ENCODE assay signal across 9 cellular contexts in genomic region chr9:136328622-136329041, GRCh38. TPM values are rescaled to one million over a fixed set of nuclear protein-coding genes. Genes with fewer than 3 reads are reported as not detected.
DNase-seq lines count a peak whose midpoint lies in the region; ATAC-seq and TF ChIP-seq lines count a peak whose summit lies in the region.
"Had no signal": no experiment of that assay in that cellular context is flagged by ENCODE, and none has a peak within 500 bp of the region (broad histone marks: within the 10 kb centered on the region; RNA-seq: fewer than 3 reads in every experiment).

No MANE protein-coding gene starts in this region.

- no peak for DNase-seq in HCT116 (ENCODE audit: low read depth, low spot score)
- no peak for DNase-seq in activated naive CD8-positive, alpha-beta T cell treated with anti-CD3 and anti-CD28 coated beads for 36 hours
- DNase-seq in right cardiac atrium: peak; percentile 72 to 87 (median 81)
- DNase-seq in spleen: no peak
- DNase-seq in effector CD4-positive, alpha-beta T cell: no peak
- DNase-seq in midbrain (lab: John Stamatoyannopoulos, UW): no peak

- H3K36me3 ChIP-seq in HCT116 (ENCODE audit: control insufficient read depth in 1 of 2, insufficient read depth in 2 of 2, low read length in 2 of 2): no peaks in the 10 kb centered on the region
- H3K36me3 ChIP-seq in spleen: no peaks in the 10 kb centered on the region

- CTCF ChIA-PET in HCT116 (lab: Charles Lee): interaction anchor here (1.0 kb wide), 1 partner anchor 11 kb away, joined by 3 read pairs; no protein-coding TSS in a partner anchor

- peak overlapping the region; percentile 63 for H3K4me3 Mint-ChIP-seq in activated naive CD8-positive, alpha-beta T cell treated with anti-CD3 and anti-CD28 coated beads for 36 hours

- H3K27ac Mint-ChIP-seq in activated naive CD8-positive, alpha-beta T cell treated with anti-CD3 and anti-CD28 coated beads for 36 hours: no peak overlapping the region

- no peak for TF ChIP-seq RAD21 in HCT116 (IDR thresholded peaks at IDR 0.05; ENCODE audit: low read depth)

- TF ChIP-seq POLR2A in HCT116 (IDR thresholded peaks at IDR 0.05; ENCODE audit: borderline replicate concordance, extremely low read depth, insufficient read depth, insufficient read length) (no peak), spleen (IDR thresholded peaks at IDR 0.05) (no peak)

- RAD21 ChIA-PET in HCT116 (lab: Charles Lee; ENCODE audit: low non-redundant PET in 1 of 2, low total read pairs in 2 of 2, uncharacterized antibody in 2 of 2, unreplicated experiment in 2 of 2): no interaction called here

- H3K4me2 ChIP-seq in HCT116 (ENCODE audit: low read length): peak overlapping the region; percentile 98

- no peaks in the 10 kb centered on the region for H4K20me1 ChIP-seq in HCT116 (ENCODE audit: insufficient read depth)

- H3K9me2 ChIP-seq in HCT116 (ENCODE audit: insufficient read depth): no peaks in the 10 kb centered on the region

- peak overlapping the region; percentile 71 to 76 for H3K4me3 ChIP-seq in HCT116 (replicated peaks in 1 of 2; ENCODE audit: low read depth in 1 of 2, low read length in 2 of 2)
- H3K4me3 ChIP-seq in right cardiac atrium (ENCODE audit: low read length): peak overlapping the region; percentile 77
- peak overlapping the region in 7 of 8 donors; percentile 31 to 75 (median 47) for H3K4me3 ChIP-seq in spleen

- no TSS peak for BruUV-seq in HCT116 (replicated peaks; lab: Mats Ljungman, UMichigan)

- H3K9me3 Mint-ChIP-seq in activated naive CD8-positive, alpha-beta T cell treated with anti-CD3 and anti-CD28 coated beads for 36 hours: no peaks in the 10 kb centered on the region

- H3K79me2 ChIP-seq in HCT116 (ENCODE audit: insufficient read depth, low read length): peaks cover 20% of the 10 kb centered on the region; the same call in 1 of the 2 replicates

- peaks cover 4% of the 10 kb centered on the region for H3K4me1 Mint-ChIP-seq in activated naive CD8-positive, alpha-beta T cell treated with anti-CD3 and anti-CD28 coated beads for 36 hours

- H3K27me3 ChIP-seq in HCT116 (ENCODE audit: insufficient read depth, low read length): no peaks in the 10 kb centered on the region
- H3K27me3 ChIP-seq in right cardiac atrium (ENCODE audit: control insufficient read depth, insufficient read depth): no peaks in the 10 kb centered on the region
- peaks cover 0 to 52% (median 12%) of the 10 kb centered on the region in 7 donors for H3K27me3 ChIP-seq in spleen (replicated peaks in 1 of 7)

- ATAC-seq in HCT116 (no peak), right cardiac atrium (peak; percentile 50 to 63), HG03280 (IDR thresholded peaks at IDR 0.05; ENCODE audit: unreplicated experiment) (no peak), HG02623 (IDR thresholded peaks at IDR 0.05; ENCODE audit: unreplicated experiment) (no peak)

- no peak overlapping the region for H2AFZ ChIP-seq in HCT116 (ENCODE audit: low read depth, low read length, poor library complexity, severe bottlenecking)

- peak overlapping the region; percentile 75 for H3K9ac ChIP-seq in HCT116 (ENCODE audit: low read length)

- intact Hi-C loops in HCT116 (cut with micrococcal nuclease) (no loop called here), right cardiac atrium (cut with DNase I) (no loop called here), spleen (cut with DNase I; ENCODE audit: low total_unique reads) (no loop called here)

- no peaks in the 10 kb centered on the region for H3K27me3 Mint-ChIP-seq in activated naive CD8-positive, alpha-beta T cell treated with anti-CD3 and anti-CD28 coated beads for 36 hours

- WGBS in right cardiac atrium: 10% methylated on average over 15 of the region's 15 CpGs
- 19 to 30% (median 23%) methylated on average over 8 to 15 of the region's 15 CpGs; no CpG with 5 or more reads in 1 of the 5 donors for WGBS in spleen, 5 donors

- no peak for TF ChIP-seq CTCF in HCT116 (IDR thresholded peaks at IDR 0.05 in 2 of 3, conservative IDR thresholded peaks at IDR 0.05 in 1 of 3; ENCODE audit: borderline replicate concordance in 1 of 3, insufficient read depth in 1 of 3, low read depth in 2 of 3, low read length in 2 of 3)
- no peak for TF ChIP-seq CTCF in spleen (IDR thresholded peaks at IDR 0.05 in 8 of 11, conservative IDR thresholded peaks at IDR 0.05 in 3 of 11)

- no peaks in the 10 kb centered on the region for H3K9me3 ChIP-seq in HCT116 (ENCODE audit: control insufficient read depth in 1 of 2, insufficient read depth in 1 of 2, low read depth in 1 of 2, low read length in 2 of 2)
- no peaks in the 10 kb centered on the region for H3K9me3 ChIP-seq in right cardiac atrium (ENCODE audit: control insufficient read depth, low read length)
- H3K9me3 ChIP-seq in spleen: no peaks in the 10 kb centered on the region

- H3K27ac ChIP-seq in HCT116 (ENCODE audit: low read depth, low read length) (peak overlapping the region; percentile 65; the same call in 1 of the 2 replicates), right cardiac atrium (ENCODE audit: low read length) (peak overlapping the region; percentile 61), spleen (peak overlapping the region in 6 of 8 donors; percentile 53 to 81 (median 78))

- POLR2A ChIA-PET in HCT116 (lab: Charles Lee): no interaction called here

- no peaks in the 10 kb centered on the region for H3K36me3 Mint-ChIP-seq in activated naive CD8-positive, alpha-beta T cell treated with anti-CD3 and anti-CD28 coated beads for 36 hours

- H3K4me1 ChIP-seq in HCT116 (ENCODE audit: control insufficient read depth in 1 of 2, insufficient read depth in 2 of 2, low read length in 2 of 2) (peaks cover 8 to 37% of the 10 kb centered on the region in 2 experiments; a peak in 3 of 4 replicates), right cardiac atrium (ENCODE audit: control insufficient read depth, insufficient read depth, low read length) (peaks cover 9% of the 10 kb centered on the region), spleen (peaks cover 13 to 50% (median 32%) of the 10 kb centered on the region in 6 donors)

TF ChIP-seq in HCT116, 20 proteins besides CTCF, POLR2A, EP300 and RAD21:
- TF ChIP-seq CBX3 (IDR thresholded peaks at IDR 0.05; ENCODE audit: low read depth) (no peak), MAX (IDR thresholded peaks at IDR 0.05) (no peak), REST (IDR thresholded peaks at IDR 0.05; ENCODE audit: low read depth) (no peak), FOSL1 (IDR thresholded peaks at IDR 0.05; ENCODE audit: low read depth) (no peak), ZNF274 (IDR thresholded peaks at IDR 0.05; ENCODE audit: low read depth, low read length) (no peak), EZH2phosphoT487 (IDR thresholded peaks at IDR 0.05; ENCODE audit: borderline replicate concordance) (no peak), SRF (IDR thresholded peaks at IDR 0.05; ENCODE audit: low read depth) (no peak)

RNA-seq across cellular contexts. Expression of gene GPSM1, which starts 1.3 kb away (rescaled TPM):
- total RNA-seq in HCT116 (2021; ENCODE audit: unreplicated experiment) (26.4 TPM), right cardiac atrium (10 to 100 TPM; 46.3 to 90.6 (median 71.6) TPM), spleen (10 to 100 TPM in 5 of 7 donors, 1 to 10 TPM in 2; 9.5 to 27.9 (median 14.3) TPM)
- polyA plus RNA-seq in HCT116 (2012): 18.3 and 19.7 TPM in 2 replicates
- 10 to 100 TPM in 1 of 2 experiments, 1 to 10 TPM in 1; 9.1 to 11.0 TPM for total RNA-seq in activated naive CD8-positive, alpha-beta T cell treated with anti-CD3 and anti-CD28 coated beads for 36 hours
- polyA plus RNA-seq in right cardiac atrium (73.3 TPM), spleen (10 to 100 TPM in 1 of 3 donors, 1 to 10 TPM in 2; 4.5 to 20.5 (median 9.3) TPM)

RNA-seq across cellular contexts. Expression of gene CCDC187, which starts 24.7 kb away (rescaled TPM):
- total RNA-seq in HCT116 (2021; ENCODE audit: unreplicated experiment) (4.6 TPM), right cardiac atrium (not detected), spleen (under 1 TPM in 5 of 7 donors, not detected in 2; 0.03 to 0.15 (median 0.10) TPM)
- 1.2 and 1.5 TPM in 2 replicates for polyA plus RNA-seq in HCT116 (2012)
- total RNA-seq in activated naive CD8-positive, alpha-beta T cell treated with anti-CD3 and anti-CD28 coated beads for 36 hours: not detected
- polyA plus RNA-seq in right cardiac atrium (not detected), spleen (under 1 TPM; 0.10 to 0.20 (median 0.13) TPM)
- total RNA-seq: SK-MEL-5 had no signal

RNA-seq across cellular contexts. Expression of gene DNLZ, which starts 34.9 kb away (rescaled TPM):
- 21.9 TPM for total RNA-seq in HCT116 (2021; ENCODE audit: unreplicated experiment)
- 15.6 and 15.7 TPM in 2 replicates for polyA plus RNA-seq in HCT116 (2012)
- total RNA-seq in activated naive CD8-positive, alpha-beta T cell treated with anti-CD3 and anti-CD28 coated beads for 36 hours: 10 to 100 TPM; 24.9 to 26.2 TPM
- total RNA-seq in right cardiac atrium: 10 to 100 TPM; 15.2 to 24.9 (median 22.2) TPM
- polyA plus RNA-seq in right cardiac atrium: 17.1 TPM
- 10 to 100 TPM; 15.8 to 29.8 (median 22.7) TPM for total RNA-seq in spleen
- 10 to 100 TPM; 20.5 to 24.0 (median 22.0) TPM for polyA plus RNA-seq in spleen

RNA-seq across cellular contexts. Expression of gene CARD9, which starts 44.8 kb away (rescaled TPM):
- 1.2 TPM for total RNA-seq in HCT116 (2021; ENCODE audit: unreplicated experiment)
- 0.51 and 0.57 TPM in 2 replicates for polyA plus RNA-seq in HCT116 (2012)
- total RNA-seq in activated naive CD8-positive, alpha-beta T cell treated with anti-CD3 and anti-CD28 coated beads for 36 hours: 1 to 10 TPM; 1.5 to 1.8 TPM
- 1 to 10 TPM in 2 of 4 donors, under 1 TPM in 2; 0.76 to 2.1 (median 1.0) TPM for total RNA-seq in right cardiac atrium
- 0.68 TPM for polyA plus RNA-seq in right cardiac atrium
- 10 to 100 TPM; 11.6 to 25.5 (median 19.5) TPM for total RNA-seq in spleen
- 10 to 100 TPM in 2 of 3 donors, 1 to 10 TPM in 1; 5.7 to 17.3 (median 16.1) TPM for polyA plus RNA-seq in spleen
- total RNA-seq: SK-MEL-5 had no signal

Comparison
In these comparisons a context has a peak if more than half of its experiments do, and no peak if none do; other contexts are left out.
1. ATAC-seq: peak in right cardiac atrium (2 of 2); none in HCT116 (single experiment), HG03280 (single experiment) and HG02623 (single experiment).
2. DNase-seq: peak in right cardiac atrium (3 of 3); none in HCT116 (single experiment), activated naive CD8-positive, alpha-beta T cell treated with anti-CD3 and anti-CD28 coated beads for 36 hours (single experiment), spleen (single experiment), effector CD4-positive, alpha-beta T cell (single experiment) and midbrain (single experiment).
3. Peak in every context shown above with its lines, with median percentiles within 50 percentile points of each other: H3K27ac ChIP-seq and H3K4me3 ChIP-seq.